In genomic region chr18:8685914-8686216, GRCh38 we compare ENCODE assay signal across 1 cellular context.
TF ChIP-seq lines count a peak whose summit lies in the region.

No MANE protein-coding gene starts in this region.

TF ChIP-seq in H1, 55 proteins besides CTCF, POLR2A, EP300 and RAD21:
- TF ChIP-seq SIX5 (IDR thresholded peaks at IDR 0.05; ENCODE audit: low read depth, low read length) (no peak), PHF8 (conservative IDR thresholded peaks at IDR 0.05; ENCODE audit: low read depth, low read length) (no peak), GTF2F1 (IDR thresholded peaks at IDR 0.05; ENCODE audit: borderline replicate concordance, low read depth, low read length) (no peak), CHD2 (IDR thresholded peaks at IDR 0.05; ENCODE audit: low read length) (no peak), BACH1 (IDR thresholded peaks at IDR 0.05; ENCODE audit: low read length) (no peak), SP2 (IDR thresholded peaks at IDR 0.05; ENCODE audit: low read length) (no peak), ATF3 (IDR thresholded peaks at IDR 0.05; ENCODE audit: insufficient read depth, low read depth, low read length) (no peak), SIN3A (conservative IDR thresholded peaks at IDR 0.05 in 1 of 2, IDR thresholded peaks at IDR 0.05 in 1 of 2; ENCODE audit: low read depth in 1 of 2, low read length in 2 of 2) (no peak), KDM4A (IDR thresholded peaks at IDR 0.05; ENCODE audit: low read depth, low read length, severe bottlenecking) (no peak), NANOG (IDR thresholded peaks at IDR 0.05; ENCODE audit: insufficient read depth, low read depth, low read length, poor library complexity, severe bottlenecking) (no peak), RNF2 (IDR thresholded peaks at IDR 0.05; ENCODE audit: borderline replicate concordance, low read depth, low read length, missing control alignments, poor library complexity, severe bottlenecking) (no peak), KDM5A (IDR thresholded peaks at IDR 0.05; ENCODE audit: low read length) (no peak), USF2 (IDR thresholded peaks at IDR 0.05; ENCODE audit: low read length) (no peak)
TF ChIP-seq in H1: peak in this region for 0.
